In genomic region chr2:105919191-105919811, GRCh38 we compare ENCODE assay signal across 11 cellular contexts.
DNase-seq lines count a peak whose midpoint lies in the region; TF ChIP-seq lines count a peak whose summit lies in the region.
"Had no signal": no experiment of that assay in that cellular context is flagged by ENCODE, and none has a peak within 500 bp of the region (broad histone marks: within the 10 kb centered on the region; RNA-seq: fewer than 3 reads in every experiment).

No MANE protein-coding gene starts in this region.

- no peaks in the 10 kb centered on the region for H3K27me3 ChIP-seq in kidney epithelial cell (ENCODE audit: control insufficient read depth, insufficient read depth, low read length)
- H3K27me3 ChIP-seq: suprapubic skin had no signal

- no peaks in the 10 kb centered on the region for H3K36me3 ChIP-seq in kidney epithelial cell (ENCODE audit: control insufficient read depth, insufficient read depth, low read length)
- H3K36me3 ChIP-seq: suprapubic skin, WERI-Rb-1 had no signal

- TF ChIP-seq CTCF in kidney epithelial cell (IDR thresholded peaks at IDR 0.05; ENCODE audit: insufficient read depth, low read length, poor library complexity, severe bottlenecking), result no peak

- peak; percentile 79 for DNase-seq in COLO668 (lab: John Stamatoyannopoulos, UW; ENCODE audit: unreplicated experiment)
- peak; percentile 42 for DNase-seq in NCI-H1092 (lab: John Stamatoyannopoulos, UW)
- DNase-seq in astrocyte of the hippocampus (ENCODE audit: low read depth, low spot score), result peak; percentile 27
- DNase-seq in kidney epithelial cell (ENCODE audit: low read depth), result peak; percentile 4
- no peak for DNase-seq in SKM-1 (lab: John Stamatoyannopoulos, UW; ENCODE audit: unreplicated experiment)
- no peak for DNase-seq in NCI-H128 (lab: John Stamatoyannopoulos, UW; ENCODE audit: unreplicated experiment)
- no peak for DNase-seq in NCI-H1105 treated with DMSO at 0.1 percent for 48 hours (lab: John Stamatoyannopoulos, UW)
- DNase-seq in GDM1 (lab: John Stamatoyannopoulos, UW), result no peak

- H3K4me3 ChIP-seq in kidney epithelial cell (ENCODE audit: low read depth, low read length), result no peak overlapping the region
- H3K4me3 ChIP-seq: GM23338, suprapubic skin had no signal

Comparison
In these comparisons a context has a peak if more than half of its experiments do, and no peak if none do; other contexts are left out.
1. DNase-seq: peak in COLO668 (single experiment), NCI-H1092 (single experiment), astrocyte of the hippocampus (single experiment) and kidney epithelial cell (single experiment); none in SKM-1 (single experiment), NCI-H128 (single experiment), NCI-H1105 treated with DMSO at 0.1 percent for 48 hours (single experiment) and GDM1 (single experiment).